ENCODE assay signal across 7 cellular contexts in genomic region chr12:112382866-112383265, GRCh38. TPM values are rescaled to one million over a fixed set of nuclear protein-coding genes. Genes with fewer than 3 reads are reported as not detected.
A peak's percentile ranks its signal among the peaks of the same experiment; 100 is the strongest.
DNase-seq lines count a peak whose midpoint lies in the region; ATAC-seq and TF ChIP-seq lines count a peak whose summit lies in the region.

No MANE protein-coding gene starts in this region.

- peak overlapping the region; percentile 87 for H3K27ac Mint-ChIP-seq in activated CD8-positive, alpha-beta T cell treated with anti-CD3 and anti-CD28 coated beads for 36 hours
- H3K27ac Mint-ChIP-seq in immature natural killer cell: peak overlapping the region; percentile 80 to 92 (median 91)
- H3K27ac Mint-ChIP-seq in stimulated activated naive CD8-positive, alpha-beta T cell treated with anti-CD3 and anti-CD28 coated beads, Interleukin-15, amount 100 ng/mL, for 72 hours: peak overlapping the region in 1 of 2 donors; percentile 92

- CTCF ChIA-PET in activated CD8-positive, alpha-beta T cell treated with anti-CD3 and anti-CD28 coated beads for 36 hours (lab: Charles Lee): interaction anchor here (1.6 kb wide), 1 partner anchor 185 kb away, joined by 5 read pairs; no protein-coding TSS in a partner anchor

- in situ Hi-C loops in GM13977 (cut with MboI; ENCODE audit: low pct_unique_long_range_greater_than_20kb, low sequenced_read_pairs, unreplicated experiment): loop anchor here (10.0 to 25.0 kb wide), 2 partner anchors 178 to 446 kb away; no protein-coding TSS in a partner anchor

- peak overlapping the region; percentile 84 for H3K4me3 Mint-ChIP-seq in activated CD8-positive, alpha-beta T cell treated with anti-CD3 and anti-CD28 coated beads for 36 hours
- peak overlapping the region; percentile 92 to 95 (median 93) for H3K4me3 Mint-ChIP-seq in immature natural killer cell
- H3K4me3 Mint-ChIP-seq in stimulated activated naive CD8-positive, alpha-beta T cell treated with anti-CD3 and anti-CD28 coated beads, Interleukin-15, amount 100 ng/mL, for 72 hours: peak overlapping the region; percentile 92 to 93

- H3K36me3 Mint-ChIP-seq in activated CD8-positive, alpha-beta T cell treated with anti-CD3 and anti-CD28 coated beads for 36 hours (ENCODE audit: low read depth): no peaks in the 10 kb centered on the region
- no peaks in the 10 kb centered on the region for H3K36me3 Mint-ChIP-seq in immature natural killer cell

- intact Hi-C loops in activated CD8-positive, alpha-beta T cell treated with anti-CD3 and anti-CD28 coated beads for 36 hours (cut with micrococcal nuclease): loop anchor here (10.0 kb wide), 1 partner anchor 438 kb away; no protein-coding TSS in a partner anchor

- peak overlapping the region; percentile 63 for H3K27ac ChIP-seq in HL-60 (replicated peaks)

- POLR2A ChIA-PET in activated CD8-positive, alpha-beta T cell treated with anti-CD3 and anti-CD28 coated beads for 36 hours (lab: Charles Lee): no interaction called here

- no peaks in the 10 kb centered on the region for H3K27me3 Mint-ChIP-seq in activated CD8-positive, alpha-beta T cell treated with anti-CD3 and anti-CD28 coated beads for 36 hours
- peaks cover 0 to 15% (median 10%) of the 10 kb centered on the region in 3 donors for H3K27me3 Mint-ChIP-seq in immature natural killer cell (ENCODE audit: low read depth in 3 of 3)
- H3K27me3 Mint-ChIP-seq in stimulated activated naive CD8-positive, alpha-beta T cell treated with anti-CD3 and anti-CD28 coated beads, Interleukin-15, amount 100 ng/mL, for 72 hours: no peaks in the 10 kb centered on the region

- TF ChIP-seq CTCF in HL-60 (IDR thresholded peaks at IDR 0.05; ENCODE audit: insufficient read depth, low read length) (no peak), GM13977 (IDR thresholded peaks at IDR 0.05; ENCODE audit: extremely low read depth, insufficient read depth, missing control alignments) (no peak)
- no peak for TF ChIP-seq CTCF in activated CD8-positive, alpha-beta T cell treated with anti-CD3 and anti-CD28 coated beads for 36 hours (IDR thresholded peaks at IDR 0.05)

- H3K4me3 ChIP-seq in HL-60 (replicated peaks; ENCODE audit: insufficient read depth, low read length): peak overlapping the region; percentile 83; the same call in 1 of the 2 replicates

- H3K9me3 Mint-ChIP-seq in activated CD8-positive, alpha-beta T cell treated with anti-CD3 and anti-CD28 coated beads for 36 hours: no peaks in the 10 kb centered on the region
- no peaks in the 10 kb centered on the region for H3K9me3 Mint-ChIP-seq in immature natural killer cell
- H3K9me3 Mint-ChIP-seq in stimulated activated naive CD8-positive, alpha-beta T cell treated with anti-CD3 and anti-CD28 coated beads, Interleukin-15, amount 100 ng/mL, for 72 hours: no peaks in the 10 kb centered on the region

- no peak for ATAC-seq in activated CD8-positive, alpha-beta T cell treated with anti-CD3 and anti-CD28 coated beads for 36 hours
- ATAC-seq in stimulated activated naive CD8-positive, alpha-beta T cell treated with anti-CD3 and anti-CD28 coated beads, Interleukin-15, amount 100 ng/mL, for 72 hours: no peak

- DNase-seq in HL-60 (ENCODE audit: low read depth in 1 of 2, low spot score in 1 of 2): no peak
- no peak for DNase-seq in activated CD8-positive, alpha-beta T cell treated with anti-CD3 and anti-CD28 coated beads for 36 hours
- no peak for DNase-seq in immature natural killer cell
- no peak for DNase-seq in stimulated activated naive CD8-positive, alpha-beta T cell treated with anti-CD3 and anti-CD28 coated beads, Interleukin-15, amount 100 ng/mL, for 72 hours
- no peak for DNase-seq in activated CD4-positive, CD25-positive, alpha-beta regulatory T cell (lab: John Stamatoyannopoulos, UW)
- DNase-seq in GM13977 (ENCODE audit: low spot score): no peak
- no peak for DNase-seq in glomerular visceral epithelial cell (ENCODE audit: extremely low spot score)

- H3K27me3 ChIP-seq in HL-60 (ENCODE audit: insufficient read depth, poor library complexity, severe bottlenecking): no peaks in the 10 kb centered on the region

- peaks cover 29% of the 10 kb centered on the region for H3K4me1 Mint-ChIP-seq in activated CD8-positive, alpha-beta T cell treated with anti-CD3 and anti-CD28 coated beads for 36 hours (ENCODE audit: low read depth)
- H3K4me1 Mint-ChIP-seq in immature natural killer cell: peaks cover 23 to 40% of the 10 kb centered on the region in 2 donors
- peaks cover 39% of the 10 kb centered on the region for H3K4me1 Mint-ChIP-seq in stimulated activated naive CD8-positive, alpha-beta T cell treated with anti-CD3 and anti-CD28 coated beads, Interleukin-15, amount 100 ng/mL, for 72 hours

RNA-seq across cellular contexts. Expression of gene HECTD4, which starts 0.6 kb away (rescaled TPM):
- total RNA-seq in activated CD8-positive, alpha-beta T cell treated with anti-CD3 and anti-CD28 coated beads for 36 hours: 10 to 100 TPM; 18.2 to 22.6 TPM
- 1 to 10 TPM in 2 of 3 donors, under 1 TPM in 1; 0.76 to 8.5 (median 2.6) TPM for polyA plus RNA-seq in immature natural killer cell

RNA-seq across cellular contexts. Expression of gene RPL6, which starts 26.5 kb away (rescaled TPM):
- total RNA-seq in activated CD8-positive, alpha-beta T cell treated with anti-CD3 and anti-CD28 coated beads for 36 hours: 1,000 to 10,000 TPM; 1,954 to 1,972 TPM
- 100 to 1,000 TPM; 212 to 435 (median 395) TPM for polyA plus RNA-seq in immature natural killer cell

RNA-seq across cellular contexts. Expression of gene PTPN11, which starts 35.9 kb away (rescaled TPM):
- total RNA-seq in activated CD8-positive, alpha-beta T cell treated with anti-CD3 and anti-CD28 coated beads for 36 hours: 100 to 1,000 TPM; 131 to 142 TPM
- 10 to 100 TPM; 53.7 to 85.4 (median 58.2) TPM for polyA plus RNA-seq in immature natural killer cell
